ENCODE assay signal across 1 cellular context in genomic region chr17:42920106-42920900, GRCh38.
A peak's percentile ranks its signal among the peaks of the same experiment; 100 is the strongest.
TF ChIP-seq lines count a peak whose summit lies in the region.

No MANE protein-coding gene starts in this region.

TF ChIP-seq in HepG2, 621 proteins besides CTCF, POLR2A, EP300 and RAD21 (continued from another document and continues in another):
- TF ChIP-seq LRRFIP1 (CRISPR knock-in tag; conservative IDR thresholded peaks at IDR 0.05) = no peak
- peak; percentile 16; the same call in 1 of the 3 replicates for TF ChIP-seq MXI1 (IDR thresholded peaks at IDR 0.05; ENCODE audit: borderline replicate concordance, low read depth, low read length)
- TF ChIP-seq HES4 (CRISPR knock-in tag; IDR thresholded peaks at IDR 0.05; ENCODE audit: borderline replicate concordance) = no peak
- TF ChIP-seq HIVEP1 (CRISPR knock-in tag; IDR thresholded peaks at IDR 0.05) = peak; percentile 64; the same call in 1 of the 2 replicates
- peak; percentile 26; the same call in 1 of the 2 replicates for TF ChIP-seq ZBTB20 (CRISPR knock-in tag; IDR thresholded peaks at IDR 0.05; ENCODE audit: borderline replicate concordance, low read depth)
- TF ChIP-seq TBL1XR1 (IDR thresholded peaks at IDR 0.05; ENCODE audit: borderline replicate concordance, low read length, partially characterized antibody) = no peak
- TF ChIP-seq RXRB (CRISPR knock-in tag; IDR thresholded peaks at IDR 0.05; ENCODE audit: borderline replicate concordance) = peak; percentile 72; the same call in 1 of the 2 replicates
- TF ChIP-seq ZNF761 (CRISPR knock-in tag; conservative IDR thresholded peaks at IDR 0.05) = peak; percentile 63; the same call in 1 of the 2 replicates
- TF ChIP-seq DZIP1 (CRISPR knock-in tag; IDR thresholded peaks at IDR 0.05) = 0 out of 2 replicates have a peak, but pooled peaks have one; percentile 46
- no peak for TF ChIP-seq ZNF782 (CRISPR knock-in tag; IDR thresholded peaks at IDR 0.05; ENCODE audit: borderline replicate concordance)
- no peak for TF ChIP-seq FOXA1 (IDR thresholded peaks at IDR 0.05)
- TF ChIP-seq FOXA1 (CRISPR knock-in tag; IDR thresholded peaks at IDR 0.05) = peak; percentile 22; the same call in 1 of the 2 replicates
- TF ChIP-seq NFYC (CRISPR knock-in tag; IDR thresholded peaks at IDR 0.05) = 0 out of 2 replicates have a peak, but pooled peaks have one; percentile 21
- TF ChIP-seq MAFK (conservative IDR thresholded peaks at IDR 0.05 in 1 of 2, IDR thresholded peaks at IDR 0.05 in 1 of 2; ENCODE audit: low read length in 2 of 2) = peak; percentile 89 to 93
- peak; percentile 52; the same call in 1 of the 2 replicates for TF ChIP-seq DPF2 (CRISPR knock-in tag; IDR thresholded peaks at IDR 0.05; ENCODE audit: borderline replicate concordance, low read depth)
- TF ChIP-seq SKIL (CRISPR knock-in tag; IDR thresholded peaks at IDR 0.05; ENCODE audit: borderline replicate concordance) = peak; percentile 40; the same call in 1 of the 2 replicates
- TF ChIP-seq TARDBP (CRISPR knock-in tag; IDR thresholded peaks at IDR 0.05) = 0 out of 2 replicates have a peak, but pooled peaks have one; percentile 33
- 0 out of 2 replicates have a peak, but pooled peaks have one; percentile 26 for TF ChIP-seq ISL2 (CRISPR knock-in tag; IDR thresholded peaks at IDR 0.05)
- peak; percentile 22; the same call in 1 of the 2 replicates for TF ChIP-seq ZFP90 (CRISPR knock-in tag; IDR thresholded peaks at IDR 0.05; ENCODE audit: borderline replicate concordance)
- peak; percentile 47; the same call in 1 of the 2 replicates for TF ChIP-seq ZMYM2 (CRISPR knock-in tag; IDR thresholded peaks at IDR 0.05)
- TF ChIP-seq ATAD3A (CRISPR knock-in tag; IDR thresholded peaks at IDR 0.05) = no peak
- peak; percentile 65 for TF ChIP-seq SAP130 (CRISPR knock-in tag; IDR thresholded peaks at IDR 0.05; ENCODE audit: low read depth)
- peak; percentile 81 for TF ChIP-seq ZNF292 (CRISPR knock-in tag; IDR thresholded peaks at IDR 0.05; ENCODE audit: borderline replicate concordance, low read depth)
- TF ChIP-seq NCOR1 (IDR thresholded peaks at IDR 0.05; ENCODE audit: borderline replicate concordance, low read length) = peak; percentile 75; the same call in 1 of the 2 replicates
- no peak for TF ChIP-seq FIP1L1 (IDR thresholded peaks at IDR 0.05; ENCODE audit: borderline replicate concordance, insufficient read depth, low read depth, low read length)
- TF ChIP-seq CEBPB (IDR thresholded peaks at IDR 0.05; ENCODE audit: borderline replicate concordance, low read depth, low read length) = peak; percentile 79; the same call in 1 of the 2 replicates
- peak; percentile 41; the same call in 1 of the 2 replicates for TF ChIP-seq KDM1A (CRISPR knock-in tag; IDR thresholded peaks at IDR 0.05)
- peak; percentile 60 for TF ChIP-seq ZNF331 (CRISPR knock-in tag; IDR thresholded peaks at IDR 0.05)
- no peak for TF ChIP-seq MXD1 (CRISPR knock-in tag; IDR thresholded peaks at IDR 0.05)
- peak; percentile 31; the same call in 1 of the 2 replicates for TF ChIP-seq TFE3 (CRISPR knock-in tag; IDR thresholded peaks at IDR 0.05)
- no peak for TF ChIP-seq PHF20 (CRISPR knock-in tag; IDR thresholded peaks at IDR 0.05)
- peak; percentile 69; the same call in 1 of the 2 replicates for TF ChIP-seq SMAD3 (CRISPR knock-in tag; IDR thresholded peaks at IDR 0.05)
- 0 out of 2 replicates have a peak, but pooled peaks have one; percentile 39 for TF ChIP-seq ZNF12 (CRISPR knock-in tag; IDR thresholded peaks at IDR 0.05)
- peak; percentile 80 for TF ChIP-seq HDAC1 (CRISPR knock-in tag; IDR thresholded peaks at IDR 0.05)
- TF ChIP-seq SOX5 (CRISPR knock-in tag; IDR thresholded peaks at IDR 0.05; ENCODE audit: borderline replicate concordance) = peak; percentile 71
- peak; percentile 52; the same call in 1 of the 2 replicates for TF ChIP-seq ZMYM4 (CRISPR knock-in tag; IDR thresholded peaks at IDR 0.05)
- 0 out of 2 replicates have a peak, but pooled peaks have one; percentile 48 for TF ChIP-seq ZNF33B (CRISPR knock-in tag; IDR thresholded peaks at IDR 0.05)
- no peak for TF ChIP-seq NCOA1 (CRISPR knock-in tag; IDR thresholded peaks at IDR 0.05)
- no peak for TF ChIP-seq ZNF3 (CRISPR knock-in tag; IDR thresholded peaks at IDR 0.05)
- no peak for TF ChIP-seq KDM3A (CRISPR knock-in tag; IDR thresholded peaks at IDR 0.05; ENCODE audit: low read depth)
- peak; percentile 85 for TF ChIP-seq HNF4G (IDR thresholded peaks at IDR 0.05; ENCODE audit: borderline replicate concordance, low read depth, low read length)
- peak; percentile 84 for TF ChIP-seq HNF4G (CRISPR knock-in tag; IDR thresholded peaks at IDR 0.05; ENCODE audit: borderline replicate concordance, low read depth)
- TF ChIP-seq ZNF644 (CRISPR knock-in tag; IDR thresholded peaks at IDR 0.05; ENCODE audit: low read depth) = peak; percentile 40; the same call in 1 of the 2 replicates
- 0 out of 2 replicates have a peak, but pooled peaks have one; percentile 24 for TF ChIP-seq FUBP1 (CRISPR knock-in tag; IDR thresholded peaks at IDR 0.05; ENCODE audit: borderline replicate concordance)
- peak; percentile 48; the same call in 1 of the 2 replicates for TF ChIP-seq ERF (CRISPR knock-in tag; IDR thresholded peaks at IDR 0.05)
- TF ChIP-seq ZNF878 (CRISPR knock-in tag; IDR thresholded peaks at IDR 0.05) = 0 out of 2 replicates have a peak, but pooled peaks have one; percentile 10
- TF ChIP-seq GATAD1 (CRISPR knock-in tag; IDR thresholded peaks at IDR 0.05) = 0 out of 2 replicates have a peak, but pooled peaks have one; percentile 41
- no peak for TF ChIP-seq SNRNP70 (IDR thresholded peaks at IDR 0.05; ENCODE audit: low read depth, low read length)
- TF ChIP-seq ZNF605 (CRISPR knock-in tag; IDR thresholded peaks at IDR 0.05) = peak; percentile 82
- TF ChIP-seq ZBTB8A (CRISPR knock-in tag; IDR thresholded peaks at IDR 0.05; ENCODE audit: borderline replicate concordance, low read depth) = peak; percentile 5; the same call in 1 of the 2 replicates
- TF ChIP-seq ZNF792 (CRISPR knock-in tag; IDR thresholded peaks at IDR 0.05) = 0 out of 2 replicates have a peak, but pooled peaks have one; percentile 25
- TF ChIP-seq SIN3A (IDR thresholded peaks at IDR 0.05; ENCODE audit: borderline replicate concordance, low read depth, low read length) = 0 out of 2 replicates have a peak, but pooled peaks have one; percentile 31
- no peak for TF ChIP-seq ZSCAN12 (CRISPR knock-in tag; IDR thresholded peaks at IDR 0.05)
- no peak for TF ChIP-seq NONO (IDR thresholded peaks at IDR 0.05)
- peak; percentile 63; the same call in 1 of the 2 replicates for TF ChIP-seq NONO (CRISPR knock-in tag; conservative IDR thresholded peaks at IDR 0.05)
- TF ChIP-seq SMAD1 (CRISPR knock-in tag; IDR thresholded peaks at IDR 0.05; ENCODE audit: borderline replicate concordance, low read depth) = no peak
- peak; percentile 42; the same call in 1 of the 2 replicates for TF ChIP-seq RARA (CRISPR knock-in tag; IDR thresholded peaks at IDR 0.05)
- no peak; the same call in 1 of the 2 replicates for TF ChIP-seq PPARG (CRISPR knock-in tag; conservative IDR thresholded peaks at IDR 0.05)
- TF ChIP-seq KMT2A (CRISPR knock-in tag; IDR thresholded peaks at IDR 0.05) = peak; percentile 49; the same call in 1 of the 2 replicates
- peak; percentile 68; the same call in 1 of the 2 replicates for TF ChIP-seq THRA (CRISPR knock-in tag; IDR thresholded peaks at IDR 0.05; ENCODE audit: borderline replicate concordance)
- TF ChIP-seq ZMYM3 (CRISPR knock-in tag; IDR thresholded peaks at IDR 0.05) = peak; percentile 60; the same call in 1 of the 2 replicates
- 0 out of 2 replicates have a peak, but pooled peaks have one; percentile 53 for TF ChIP-seq POGZ (CRISPR knock-in tag; IDR thresholded peaks at IDR 0.05)
- TF ChIP-seq ZNF788 (CRISPR knock-in tag; IDR thresholded peaks at IDR 0.05; ENCODE audit: borderline replicate concordance) = peak; percentile 67; the same call in 1 of the 2 replicates
